ENCODE assay signal across 21 cellular contexts in the genomic region with DNA sequence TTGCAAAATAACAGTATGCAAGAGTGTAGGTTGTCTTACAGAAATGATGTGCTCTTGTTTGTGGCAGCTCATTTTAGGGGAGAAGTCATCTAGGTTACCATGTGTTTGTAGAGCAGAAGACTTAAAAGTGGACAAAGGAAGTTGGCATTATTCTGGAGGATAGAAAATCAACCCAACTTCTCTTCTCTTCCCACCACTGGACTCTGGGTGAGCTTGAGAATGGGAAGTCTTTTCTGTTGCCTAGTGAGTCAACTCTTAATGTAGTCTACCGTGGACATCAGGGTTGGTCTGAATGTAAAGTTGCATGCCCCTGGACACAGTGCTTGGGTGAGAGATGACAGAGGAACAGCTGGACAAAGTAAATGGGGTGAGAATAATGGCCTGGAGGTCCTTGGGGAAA.
DNase-seq lines count a peak whose midpoint lies in the region; ATAC-seq, FAIRE-seq and TF ChIP-seq lines count a peak whose summit lies in the region.
"Had no signal": no experiment of that assay in that cellular context is flagged by ENCODE, and none has a peak within 500 bp of the region (broad histone marks: within the 10 kb centered on the region; RNA-seq: fewer than 3 reads in every experiment).

No MANE protein-coding gene starts in this region.

- H3K27me3 Mint-ChIP-seq in activated naive CD8-positive, alpha-beta T cell treated with anti-CD3 and anti-CD28 coated beads, Interleukin-2, amount 50 U/mL, for 24 hours = peaks cover 2% of the 10 kb centered on the region
- peaks cover 3% of the 10 kb centered on the region for H3K27me3 Mint-ChIP-seq in activated T-cell treated with anti-CD3 and anti-CD28 coated beads, Interleukin-2, amount 50 U/mL, for 4 hours (ENCODE audit: low read depth)
- H3K27me3 Mint-ChIP-seq: activated CD4-positive, alpha-beta T cell treated with anti-CD3 and anti-CD28 coated beads, Interleukin-2, amount 10 ng/mL, durations not matched to agents 7 days and 5 days; stimulated activated memory B cell treated with anti-CD40 and anti-IgM and Interleukin-4, amounts not matched to agents 10 μg/mL and 1 μg/mL and 100 μg/mL, for 72 hours had no signal

- no peak overlapping the region for H3K4me3 ChIP-seq in mesendoderm (ENCODE audit: low read length)
- no peak overlapping the region for H3K4me3 ChIP-seq in upper lobe of right lung

- TF ChIP-seq CTCF in upper lobe of right lung (IDR thresholded peaks at IDR 0.05) (no peak), D721Med (IDR thresholded peaks at IDR 0.05; ENCODE audit: insufficient read depth, missing control alignments) (no peak)

- H3K36me3 ChIP-seq in mesendoderm (ENCODE audit: control insufficient read depth, insufficient read depth, low read length) (no peaks in the 10 kb centered on the region), upper lobe of right lung (no peaks in the 10 kb centered on the region)

- no CpG with 5 or more reads among the region's 1 CpG for WGBS in mesendoderm (ENCODE audit: extremely low coverage, insufficient coverage, low lambda C conversion rate)

- H3K18ac ChIP-seq in mesendoderm (ENCODE audit: low read length) = no peak overlapping the region

- H3K9me3 ChIP-seq in upper lobe of right lung = no peaks in the 10 kb centered on the region

- no peak overlapping the region for H3K27ac Mint-ChIP-seq in activated naive CD8-positive, alpha-beta T cell treated with anti-CD3 and anti-CD28 coated beads, Interleukin-2, amount 50 U/mL, for 24 hours
- H3K27ac Mint-ChIP-seq: activated CD4-positive, alpha-beta T cell treated with anti-CD3 and anti-CD28 coated beads, Interleukin-2, amount 10 ng/mL, durations not matched to agents 7 days and 5 days; activated naive CD4-positive, alpha-beta T cell treated with anti-CD3 and anti-CD28 coated beads for 36 hours; activated T-cell treated with anti-CD3 and anti-CD28 coated beads, Interleukin-2, amount 50 U/mL, for 72 hours; stimulated activated memory B cell treated with anti-CD40 and anti-IgM and Interleukin-4, amounts not matched to agents 10 μg/mL and 1 μg/mL and 100 μg/mL, for 72 hours had no signal

- peaks cover 32% of the 10 kb centered on the region for H3K79me1 ChIP-seq in mesendoderm (ENCODE audit: low read length)

- H3K4me1 Mint-ChIP-seq in activated naive CD8-positive, alpha-beta T cell treated with anti-CD3 and anti-CD28 coated beads, Interleukin-2, amount 50 U/mL, for 24 hours = no peaks in the 10 kb centered on the region
- no peaks in the 10 kb centered on the region for H3K4me1 Mint-ChIP-seq in activated T-cell treated with anti-CD3 and anti-CD28 coated beads, Interleukin-2, amount 50 U/mL, for 4 hours (ENCODE audit: low read depth)
- H3K4me1 Mint-ChIP-seq: activated CD4-positive, alpha-beta T cell treated with anti-CD3 and anti-CD28 coated beads, Interleukin-2, amount 10 ng/mL, durations not matched to agents 7 days and 5 days had no signal

- no peak overlapping the region for H4K8ac ChIP-seq in mesendoderm (ENCODE audit: low read depth, low read length)

- H3K27ac ChIP-seq in caudate nucleus (ENCODE audit: low read depth, low read length) (peak overlapping the region; percentile 82), mesendoderm (ENCODE audit: low read depth, low read length) (no peak overlapping the region), upper lobe of right lung (peak overlapping the region; percentile 14)

- peak; percentile 78 for ATAC-seq in upper lobe of right lung
- ATAC-seq in activated naive CD8-positive, alpha-beta T cell treated with anti-CD3 and anti-CD28 coated beads, Interleukin-2, amount 50 U/mL, for 24 hours = no peak
- no peak for ATAC-seq in activated T-cell treated with anti-CD3 and anti-CD28 coated beads, Interleukin-2, amount 50 U/mL, for 4 hours
- ATAC-seq: activated T-cell treated with anti-CD3 and anti-CD28 coated beads, Interleukin-2, amount 50 U/mL, for 72 hours; SK-N-SH treated with all-trans-retinoic acid at 6 μM for 48 hours; stimulated activated memory B cell treated with anti-CD40 and anti-IgM and Interleukin-4, amounts not matched to agents 10 μg/mL and 1 μg/mL and 100 μg/mL, for 72 hours had no signal

- H3K79me2 ChIP-seq in mesendoderm (ENCODE audit: control insufficient read depth, insufficient read depth, low read length) = peaks cover 36% of the 10 kb centered on the region

- H2AK5ac ChIP-seq in mesendoderm (ENCODE audit: low read length) = peak overlapping the region; percentile 49

- H3K27me3 ChIP-seq in mesendoderm (ENCODE audit: insufficient read depth, low read length, poor library complexity) (no peaks in the 10 kb centered on the region), upper lobe of right lung (no peaks in the 10 kb centered on the region)

- H3K4me1 ChIP-seq in mesendoderm (ENCODE audit: control insufficient read depth, low read depth, low read length) = peaks cover 22% of the 10 kb centered on the region
- H3K4me1 ChIP-seq in upper lobe of right lung = peaks cover 16% of the 10 kb centered on the region

- no peak overlapping the region for H4K5ac ChIP-seq in mesendoderm (ENCODE audit: low read length)

- DNase-seq in MV-4-11 (lab: John Stamatoyannopoulos, UW) = peak; percentile 10
- DNase-seq in caudate nucleus (lab: John Stamatoyannopoulos, UW) = no peak
- no peak for DNase-seq in mesendoderm
- DNase-seq in upper lobe of right lung = no peak
- no peak for DNase-seq in D721Med (ENCODE audit: insufficient read length, low spot score)
- DNase-seq in activated naive CD8-positive, alpha-beta T cell treated with anti-CD3 and anti-CD28 coated beads, Interleukin-2, amount 50 U/mL, for 24 hours = no peak
- no peak for DNase-seq in activated T-cell treated with anti-CD3 and anti-CD28 coated beads, Interleukin-2, amount 50 U/mL, for 4 hours
- DNase-seq: activated CD4-positive, alpha-beta T cell treated with anti-CD3 and anti-CD28 coated beads, Interleukin-2, amount 10 ng/mL, durations not matched to agents 7 days and 5 days; activated naive CD4-positive, alpha-beta T cell treated with anti-CD3 and anti-CD28 coated beads for 36 hours; activated T-cell treated with anti-CD3 and anti-CD28 coated beads, Interleukin-2, amount 50 U/mL, for 72 hours; amniotic stem cell; GF-D8; GOT3; NCI-H1694 treated with DMSO at 0.1 percent for 48 hours; NCI-H2171 treated with DMSO at 0.1 percent for 48 hours; NCI-H526 treated with DMSO at 0.1 percent for 48 hours; stimulated activated CD4-positive, alpha-beta T cell treated with anti-CD3 and anti-CD28 coated beads, Interleukin-4, amount 100 ng/mL, for 1 hour; T-helper 2 cell had no signal

- H3K9me3 Mint-ChIP-seq in activated naive CD8-positive, alpha-beta T cell treated with anti-CD3 and anti-CD28 coated beads, Interleukin-2, amount 50 U/mL, for 24 hours = no peaks in the 10 kb centered on the region
- H3K9me3 Mint-ChIP-seq in activated T-cell treated with anti-CD3 and anti-CD28 coated beads, Interleukin-2, amount 50 U/mL, for 4 hours = no peaks in the 10 kb centered on the region
- H3K9me3 Mint-ChIP-seq: activated CD4-positive, alpha-beta T cell treated with anti-CD3 and anti-CD28 coated beads, Interleukin-2, amount 10 ng/mL, durations not matched to agents 7 days and 5 days; activated naive CD4-positive, alpha-beta T cell treated with anti-CD3 and anti-CD28 coated beads for 36 hours; activated T-cell treated with anti-CD3 and anti-CD28 coated beads, Interleukin-2, amount 50 U/mL, for 72 hours; stimulated activated memory B cell treated with anti-CD40 and anti-IgM and Interleukin-4, amounts not matched to agents 10 μg/mL and 1 μg/mL and 100 μg/mL, for 72 hours had no signal

- H3K23ac ChIP-seq in mesendoderm (ENCODE audit: low read length) = no peak overlapping the region

- no peak overlapping the region for H2BK5ac ChIP-seq in mesendoderm (ENCODE audit: low read length)

- intact Hi-C loops in upper lobe of right lung (cut with DNase I) = no loop called here

- H3K36me3 Mint-ChIP-seq in activated naive CD8-positive, alpha-beta T cell treated with anti-CD3 and anti-CD28 coated beads, Interleukin-2, amount 50 U/mL, for 24 hours (ENCODE audit: low read depth) = no peaks in the 10 kb centered on the region
- H3K36me3 Mint-ChIP-seq in activated T-cell treated with anti-CD3 and anti-CD28 coated beads, Interleukin-2, amount 50 U/mL, for 4 hours (ENCODE audit: insufficient read depth) = no peaks in the 10 kb centered on the region
- H3K36me3 Mint-ChIP-seq: stimulated activated memory B cell treated with anti-CD40 and anti-IgM and Interleukin-4, amounts not matched to agents 10 μg/mL and 1 μg/mL and 100 μg/mL, for 72 hours had no signal

- H3K56ac ChIP-seq in mesendoderm (ENCODE audit: low read length) = no peak overlapping the region

- no peak overlapping the region for H2BK15ac ChIP-seq in mesendoderm (replicated peaks; ENCODE audit: low read depth)

- no peak overlapping the region for H3K4me3 Mint-ChIP-seq in activated naive CD8-positive, alpha-beta T cell treated with anti-CD3 and anti-CD28 coated beads, Interleukin-2, amount 50 U/mL, for 24 hours
- no peak overlapping the region for H3K4me3 Mint-ChIP-seq in activated T-cell treated with anti-CD3 and anti-CD28 coated beads, Interleukin-2, amount 50 U/mL, for 4 hours
- H3K4me3 Mint-ChIP-seq: activated CD4-positive, alpha-beta T cell treated with anti-CD3 and anti-CD28 coated beads, Interleukin-2, amount 10 ng/mL, durations not matched to agents 7 days and 5 days; activated naive CD4-positive, alpha-beta T cell treated with anti-CD3 and anti-CD28 coated beads for 36 hours; activated T-cell treated with anti-CD3 and anti-CD28 coated beads, Interleukin-2, amount 50 U/mL, for 72 hours; stimulated activated memory B cell treated with anti-CD40 and anti-IgM and Interleukin-4, amounts not matched to agents 10 μg/mL and 1 μg/mL and 100 μg/mL, for 72 hours had no signal

- no peak for FAIRE-seq in D721Med (lab: Jason Lieb, UNC)
- FAIRE-seq: RCC 7860 had no signal

- no peak overlapping the region for H2BK120ac ChIP-seq in mesendoderm (ENCODE audit: low read depth, low read length)

- H3K9ac ChIP-seq in mesendoderm (ENCODE audit: low read length) = no peak overlapping the region

- H3K4me2 ChIP-seq in mesendoderm (ENCODE audit: low read length) = no peak overlapping the region

- no peak overlapping the region for H3K4ac ChIP-seq in mesendoderm (ENCODE audit: low read depth, low read length)
